Comparison of ENCODE assay signal across 1 cellular context in the genomic region with DNA sequence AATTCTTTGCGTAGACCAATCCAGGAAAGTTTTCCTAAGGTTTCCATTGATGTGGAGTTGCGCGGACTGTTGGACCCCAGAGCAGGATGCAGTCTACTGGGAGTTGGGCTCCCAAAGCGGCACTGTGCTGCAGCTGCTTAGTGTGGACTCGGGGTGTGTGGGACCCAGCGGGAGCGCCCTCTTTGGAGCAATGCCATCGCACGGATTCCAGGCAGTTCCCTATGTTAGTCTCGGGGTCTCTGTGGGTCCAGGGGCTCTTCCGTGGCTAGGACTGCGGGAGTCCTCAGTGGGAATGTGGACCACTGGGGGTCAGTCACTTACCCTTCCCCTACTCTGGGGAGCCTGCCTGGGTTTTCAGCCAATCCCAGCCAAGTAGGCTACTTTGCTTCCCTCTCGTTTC.
TF ChIP-seq lines count a peak whose summit lies in the region.

No MANE protein-coding gene starts in this region.

TF ChIP-seq in GM23338, 12 proteins besides CTCF, POLR2A, EP300 and RAD21:
- TF ChIP-seq, protein P1, sequence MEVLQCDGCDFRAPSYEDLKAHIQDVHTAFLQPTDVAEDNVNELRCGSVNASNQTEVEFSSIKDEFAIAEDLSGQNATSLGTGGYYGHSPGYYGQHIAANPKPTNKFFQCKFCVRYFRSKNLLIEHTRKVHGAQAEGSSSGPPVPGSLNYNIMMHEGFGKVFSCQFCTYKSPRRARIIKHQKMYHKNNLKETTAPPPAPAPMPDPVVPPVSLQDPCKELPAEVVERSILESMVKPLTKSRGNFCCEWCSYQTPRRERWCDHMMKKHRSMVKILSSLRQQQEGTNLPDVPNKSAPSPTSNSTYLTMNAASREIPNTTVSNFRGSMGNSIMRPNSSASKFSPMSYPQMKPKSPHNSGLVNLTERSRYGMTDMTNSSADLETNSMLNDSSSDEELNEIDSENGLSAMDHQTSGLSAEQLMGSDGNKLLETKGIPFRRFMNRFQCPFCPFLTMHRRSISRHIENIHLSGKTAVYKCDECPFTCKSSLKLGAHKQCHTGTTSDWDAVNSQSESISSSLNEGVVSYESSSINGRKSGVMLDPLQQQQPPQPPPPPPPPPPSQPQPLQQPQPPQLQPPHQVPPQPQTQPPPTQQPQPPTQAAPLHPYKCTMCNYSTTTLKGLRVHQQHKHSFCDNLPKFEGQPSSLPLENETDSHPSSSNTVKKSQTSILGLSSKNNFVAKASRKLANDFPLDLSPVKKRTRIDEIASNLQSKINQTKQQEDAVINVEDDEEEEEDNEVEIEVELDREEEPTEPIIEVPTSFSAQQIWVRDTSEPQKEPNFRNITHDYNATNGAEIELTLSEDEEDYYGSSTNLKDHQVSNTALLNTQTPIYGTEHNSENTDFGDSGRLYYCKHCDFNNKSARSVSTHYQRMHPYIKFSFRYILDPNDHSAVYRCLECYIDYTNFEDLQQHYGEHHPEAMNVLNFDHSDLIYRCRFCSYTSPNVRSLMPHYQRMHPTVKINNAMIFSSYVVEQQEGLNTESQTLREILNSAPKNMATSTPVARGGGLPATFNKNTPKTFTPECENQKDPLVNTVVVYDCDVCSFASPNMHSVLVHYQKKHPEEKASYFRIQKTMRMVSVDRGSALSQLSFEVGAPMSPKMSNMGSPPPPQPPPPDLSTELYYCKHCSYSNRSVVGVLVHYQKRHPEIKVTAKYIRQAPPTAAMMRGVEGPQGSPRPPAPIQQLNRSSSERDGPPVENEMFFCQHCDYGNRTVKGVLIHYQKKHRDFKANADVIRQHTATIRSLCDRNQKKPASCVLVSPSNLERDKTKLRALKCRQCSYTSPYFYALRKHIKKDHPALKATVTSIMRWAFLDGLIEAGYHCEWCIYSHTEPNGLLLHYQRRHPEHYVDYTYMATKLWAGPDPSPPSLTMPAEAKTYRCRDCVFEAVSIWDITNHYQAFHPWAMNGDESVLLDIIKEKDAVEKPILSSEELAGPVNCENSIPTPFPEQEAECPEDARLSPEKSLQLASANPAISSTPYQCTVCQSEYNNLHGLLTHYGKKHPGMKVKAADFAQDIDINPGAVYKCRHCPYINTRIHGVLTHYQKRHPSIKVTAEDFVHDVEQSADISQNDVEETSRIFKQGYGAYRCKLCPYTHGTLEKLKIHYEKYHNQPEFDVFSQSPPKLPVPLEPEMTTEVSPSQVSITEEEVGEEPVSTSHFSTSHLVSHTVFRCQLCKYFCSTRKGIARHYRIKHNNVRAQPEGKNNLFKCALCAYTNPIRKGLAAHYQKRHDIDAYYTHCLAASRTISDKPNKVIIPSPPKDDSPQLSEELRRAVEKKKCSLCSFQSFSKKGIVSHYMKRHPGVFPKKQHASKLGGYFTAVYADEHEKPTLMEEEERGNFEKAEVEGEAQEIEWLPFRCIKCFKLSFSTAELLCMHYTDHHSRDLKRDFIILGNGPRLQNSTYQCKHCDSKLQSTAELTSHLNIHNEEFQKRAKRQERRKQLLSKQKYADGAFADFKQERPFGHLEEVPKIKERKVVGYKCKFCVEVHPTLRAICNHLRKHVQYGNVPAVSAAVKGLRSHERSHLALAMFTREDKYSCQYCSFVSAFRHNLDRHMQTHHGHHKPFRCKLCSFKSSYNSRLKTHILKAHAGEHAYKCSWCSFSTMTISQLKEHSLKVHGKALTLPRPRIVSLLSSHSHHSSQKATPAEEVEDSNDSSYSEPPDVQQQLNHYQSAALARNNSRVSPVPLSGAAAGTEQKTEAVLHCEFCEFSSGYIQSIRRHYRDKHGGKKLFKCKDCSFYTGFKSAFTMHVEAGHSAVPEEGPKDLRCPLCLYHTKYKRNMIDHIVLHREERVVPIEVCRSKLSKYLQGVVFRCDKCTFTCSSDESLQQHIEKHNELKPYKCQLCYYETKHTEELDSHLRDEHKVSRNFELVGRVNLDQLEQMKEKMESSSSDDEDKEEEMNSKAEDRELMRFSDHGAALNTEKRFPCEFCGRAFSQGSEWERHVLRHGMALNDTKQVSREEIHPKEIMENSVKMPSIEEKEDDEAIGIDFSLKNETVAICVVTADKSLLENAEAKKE (CRISPR knock-in tag; IDR thresholded peaks at IDR 0.05), result no peak
- no peak for TF ChIP-seq REST (IDR thresholded peaks at IDR 0.05; ENCODE audit: unreplicated experiment)
- TF ChIP-seq STAT1 (IDR thresholded peaks at IDR 0.05; ENCODE audit: unreplicated experiment), result no peak
- TF ChIP-seq POLR2AphosphoS5 (IDR thresholded peaks at IDR 0.05; ENCODE audit: low read depth), result no peak
- TF ChIP-seq, protein P2, sequence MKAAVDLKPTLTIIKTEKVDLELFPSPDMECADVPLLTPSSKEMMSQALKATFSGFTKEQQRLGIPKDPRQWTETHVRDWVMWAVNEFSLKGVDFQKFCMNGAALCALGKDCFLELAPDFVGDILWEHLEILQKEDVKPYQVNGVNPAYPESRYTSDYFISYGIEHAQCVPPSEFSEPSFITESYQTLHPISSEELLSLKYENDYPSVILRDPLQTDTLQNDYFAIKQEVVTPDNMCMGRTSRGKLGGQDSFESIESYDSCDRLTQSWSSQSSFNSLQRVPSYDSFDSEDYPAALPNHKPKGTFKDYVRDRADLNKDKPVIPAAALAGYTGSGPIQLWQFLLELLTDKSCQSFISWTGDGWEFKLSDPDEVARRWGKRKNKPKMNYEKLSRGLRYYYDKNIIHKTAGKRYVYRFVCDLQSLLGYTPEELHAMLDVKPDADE (IDR thresholded peaks at IDR 0.05), result no peak
- no peak for TF ChIP-seq EZH2phosphoT487 (IDR thresholded peaks at IDR 0.05; ENCODE audit: unreplicated experiment)
- TF ChIP-seq ZNF331 (CRISPR knock-in tag; IDR thresholded peaks at IDR 0.05; ENCODE audit: low read depth), result no peak
- TF ChIP-seq NANOG (IDR thresholded peaks at IDR 0.05; ENCODE audit: borderline replicate concordance), result no peak
- no peak for TF ChIP-seq ZNF114 (CRISPR knock-in tag; IDR thresholded peaks at IDR 0.05)
- TF ChIP-seq JUNB (IDR thresholded peaks at IDR 0.05; ENCODE audit: unreplicated experiment), result no peak
- no peak for TF ChIP-seq CREB1 (CRISPR knock-in tag; IDR thresholded peaks at IDR 0.05; ENCODE audit: low read depth)
- TF ChIP-seq EZH2 (IDR thresholded peaks at IDR 0.05; ENCODE audit: low read depth, unreplicated experiment), result no peak
TF ChIP-seq in GM23338: peak in this region for 0.
